1 cellular context compared by ENCODE assay signal in genomic region chr2:103656558-103656957, GRCh38.
A peak's percentile ranks its signal among the peaks of the same experiment; 100 is the strongest.
TF ChIP-seq lines count a peak whose summit lies in the region.

No MANE protein-coding gene starts in this region.

TF ChIP-seq in HEK293, 187 proteins besides CTCF, POLR2A, EP300 and RAD21 (continued from another document):
- peak; percentile 84 for TF ChIP-seq REST (tag by site-specific recombination; IDR thresholded peaks at IDR 0.05)
TF ChIP-seq in HEK293: peak in this region for 1.
